ENCODE assay signal across 1 cellular context in the genomic region with DNA sequence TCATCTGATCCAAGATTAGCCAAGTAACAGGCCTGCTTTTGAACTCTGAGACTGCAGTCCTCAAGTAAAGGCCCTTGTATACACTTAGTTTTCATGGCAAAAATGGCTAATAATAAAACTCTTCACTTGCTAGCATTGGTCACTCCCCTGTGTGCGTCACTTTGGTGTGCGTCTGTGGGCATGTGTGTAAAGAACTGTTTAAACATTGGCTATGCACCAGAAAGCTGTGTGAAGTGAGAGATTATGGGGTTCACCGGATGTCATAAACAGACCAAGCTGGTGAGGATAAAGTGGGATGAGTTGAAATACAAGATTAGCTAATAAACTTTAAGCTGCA.
TF ChIP-seq lines count a peak whose summit lies in the region.

No MANE protein-coding gene starts in this region.

TF ChIP-seq in WTC11, 78 proteins besides CTCF, POLR2A, EP300 and RAD21 (continued from another document):
- TF ChIP-seq, protein P1, sequence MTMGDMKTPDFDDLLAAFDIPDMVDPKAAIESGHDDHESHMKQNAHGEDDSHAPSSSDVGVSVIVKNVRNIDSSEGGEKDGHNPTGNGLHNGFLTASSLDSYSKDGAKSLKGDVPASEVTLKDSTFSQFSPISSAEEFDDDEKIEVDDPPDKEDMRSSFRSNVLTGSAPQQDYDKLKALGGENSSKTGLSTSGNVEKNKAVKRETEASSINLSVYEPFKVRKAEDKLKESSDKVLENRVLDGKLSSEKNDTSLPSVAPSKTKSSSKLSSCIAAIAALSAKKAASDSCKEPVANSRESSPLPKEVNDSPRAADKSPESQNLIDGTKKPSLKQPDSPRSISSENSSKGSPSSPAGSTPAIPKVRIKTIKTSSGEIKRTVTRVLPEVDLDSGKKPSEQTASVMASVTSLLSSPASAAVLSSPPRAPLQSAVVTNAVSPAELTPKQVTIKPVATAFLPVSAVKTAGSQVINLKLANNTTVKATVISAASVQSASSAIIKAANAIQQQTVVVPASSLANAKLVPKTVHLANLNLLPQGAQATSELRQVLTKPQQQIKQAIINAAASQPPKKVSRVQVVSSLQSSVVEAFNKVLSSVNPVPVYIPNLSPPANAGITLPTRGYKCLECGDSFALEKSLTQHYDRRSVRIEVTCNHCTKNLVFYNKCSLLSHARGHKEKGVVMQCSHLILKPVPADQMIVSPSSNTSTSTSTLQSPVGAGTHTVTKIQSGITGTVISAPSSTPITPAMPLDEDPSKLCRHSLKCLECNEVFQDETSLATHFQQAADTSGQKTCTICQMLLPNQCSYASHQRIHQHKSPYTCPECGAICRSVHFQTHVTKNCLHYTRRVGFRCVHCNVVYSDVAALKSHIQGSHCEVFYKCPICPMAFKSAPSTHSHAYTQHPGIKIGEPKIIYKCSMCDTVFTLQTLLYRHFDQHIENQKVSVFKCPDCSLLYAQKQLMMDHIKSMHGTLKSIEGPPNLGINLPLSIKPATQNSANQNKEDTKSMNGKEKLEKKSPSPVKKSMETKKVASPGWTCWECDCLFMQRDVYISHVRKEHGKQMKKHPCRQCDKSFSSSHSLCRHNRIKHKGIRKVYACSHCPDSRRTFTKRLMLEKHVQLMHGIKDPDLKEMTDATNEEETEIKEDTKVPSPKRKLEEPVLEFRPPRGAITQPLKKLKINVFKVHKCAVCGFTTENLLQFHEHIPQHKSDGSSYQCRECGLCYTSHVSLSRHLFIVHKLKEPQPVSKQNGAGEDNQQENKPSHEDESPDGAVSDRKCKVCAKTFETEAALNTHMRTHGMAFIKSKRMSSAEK (CRISPR knock-in tag; IDR thresholded peaks at IDR 0.05; ENCODE audit: borderline replicate concordance) = no peak
- TF ChIP-seq, protein P2, sequence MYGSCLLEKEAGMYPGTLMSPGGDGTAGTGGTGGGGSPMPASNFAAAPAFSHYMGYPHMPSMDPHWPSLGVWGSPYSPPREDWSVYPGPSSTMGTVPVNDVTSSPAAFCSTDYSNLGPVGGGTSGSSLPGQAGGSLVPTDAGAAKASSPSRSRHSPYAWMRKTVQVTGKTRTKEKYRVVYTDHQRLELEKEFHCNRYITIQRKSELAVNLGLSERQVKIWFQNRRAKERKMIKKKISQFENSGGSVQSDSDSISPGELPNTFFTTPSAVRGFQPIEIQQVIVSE (CRISPR knock-in tag; IDR thresholded peaks at IDR 0.05; ENCODE audit: borderline replicate concordance) = no peak
- TF ChIP-seq, protein P3, sequence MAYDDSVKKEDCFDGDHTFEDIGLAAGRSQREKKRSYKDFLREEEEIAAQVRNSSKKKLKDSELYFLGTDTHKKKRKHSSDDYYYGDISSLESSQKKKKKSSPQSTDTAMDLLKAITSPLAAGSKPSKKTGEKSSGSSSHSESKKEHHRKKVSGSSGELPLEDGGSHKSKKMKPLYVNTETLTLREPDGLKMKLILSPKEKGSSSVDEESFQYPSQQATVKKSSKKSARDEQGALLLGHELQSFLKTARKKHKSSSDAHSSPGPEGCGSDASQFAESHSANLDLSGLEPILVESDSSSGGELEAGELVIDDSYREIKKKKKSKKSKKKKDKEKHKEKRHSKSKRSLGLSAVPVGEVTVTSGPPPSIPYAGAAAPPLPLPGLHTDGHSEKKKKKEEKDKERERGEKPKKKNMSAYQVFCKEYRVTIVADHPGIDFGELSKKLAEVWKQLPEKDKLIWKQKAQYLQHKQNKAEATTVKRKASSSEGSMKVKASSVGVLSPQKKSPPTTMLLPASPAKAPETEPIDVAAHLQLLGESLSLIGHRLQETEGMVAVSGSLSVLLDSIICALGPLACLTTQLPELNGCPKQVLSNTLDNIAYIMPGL (CRISPR knock-in tag; IDR thresholded peaks at IDR 0.05) = no peak
